29 cellular contexts compared by ENCODE assay signal in genomic region chr3:45960289-45960688, GRCh38. TPM values are rescaled to one million over a fixed set of nuclear protein-coding genes. Genes with fewer than 3 reads are reported as not detected.
"Had no signal": no experiment of that assay in that cellular context is flagged by ENCODE, and none has a peak within 500 bp of the region (broad histone marks: within the 10 kb centered on the region; RNA-seq: fewer than 3 reads in every experiment).

No MANE protein-coding gene starts in this region.

- H3K27ac Mint-ChIP-seq: activated CD4-positive, alpha-beta memory T cell treated with anti-CD3 and anti-CD28 coated beads for 36 hours; activated CD4-positive, alpha-beta T cell treated with anti-CD3 and anti-CD28 coated beads, Interleukin-2, amount 10 ng/mL, durations not matched to agents 24 days and 14 days; activated naive CD8-positive, alpha-beta T cell treated with anti-CD3 and anti-CD28 coated beads, Interleukin-2, amount 10 ng/mL, durations not matched to agents 7 days and 5 days; naive thymus-derived CD4-positive, alpha-beta T cell; neural progenitor cell; T-helper 1 cell treated with Interleukin-12 subunit alpha and Interleukin-12 subunit beta and Interleukin-4 antibody, amounts not matched to agents 30 μg/mL and 1 μg/mL, for 36 hours had no signal

- H3K27me3 ChIP-seq: ascending aorta, brain microvascular endothelial cell, esophagus squamous epithelium, neural progenitor cell, right atrium auricular region, transverse colon had no signal

- H3K4me3 ChIP-seq: ascending aorta, esophagus squamous epithelium, neural progenitor cell, right atrium auricular region, transverse colon had no signal

- H3K4me3 Mint-ChIP-seq: activated CD4-positive, alpha-beta memory T cell treated with anti-CD3 and anti-CD28 coated beads for 36 hours; activated CD4-positive, alpha-beta T cell treated with anti-CD3 and anti-CD28 coated beads, Interleukin-2, amount 10 ng/mL, durations not matched to agents 24 days and 14 days; activated naive CD4-positive, alpha-beta T cell treated with anti-CD3 and anti-CD28 coated beads, Interleukin-2, amount 10 ng/mL, durations not matched to agents 7 days and 5 days; activated naive CD8-positive, alpha-beta T cell treated with anti-CD3 and anti-CD28 coated beads, Interleukin-2, amount 10 ng/mL, durations not matched to agents 7 days and 5 days; neural progenitor cell; T-helper 1 cell treated with Interleukin-12 subunit alpha and Interleukin-12 subunit beta and Interleukin-4 antibody, amounts not matched to agents 30 μg/mL and 1 μg/mL, for 36 hours had no signal

- H3K4me1 Mint-ChIP-seq: neural progenitor cell had no signal

- DNase-seq: activated CD4-positive, alpha-beta memory T cell treated with anti-CD3 and anti-CD28 coated beads for 36 hours; activated CD4-positive, alpha-beta T cell treated with anti-CD3 and anti-CD28 coated beads, Interleukin-2, amount 10 ng/mL, durations not matched to agents 24 days and 14 days; activated CD4-positive, CD25-positive, alpha-beta regulatory T cell treated with anti-CD3 and anti-CD28 coated beads, Interleukin-2, amount 50 U/mL, for 72 hours; activated CD8-positive, alpha-beta memory T cell treated with anti-CD3 and anti-CD28 coated beads, Interleukin-2, amount 50 U/mL, for 4 hours; activated gamma-delta T cell; activated naive CD4-positive, alpha-beta T cell treated with anti-CD3 and anti-CD28 coated beads, Interleukin-2, amount 10 ng/mL, durations not matched to agents 7 days and 5 days; activated naive CD8-positive, alpha-beta T cell treated with anti-CD3 and anti-CD28 coated beads, Interleukin-2, amount 10 ng/mL, durations not matched to agents 7 days and 5 days; activated T-cell treated with anti-CD3 and anti-CD28 coated beads, Interleukin-2, amount 50 U/mL, for 1 hour; brain microvascular endothelial cell; caudate nucleus; esophagus squamous epithelium; foreskin melanocyte; glutamatergic neuron; midbrain; naive thymus-derived CD4-positive, alpha-beta T cell; occipital lobe; stimulated activated CD4-positive, alpha-beta T cell treated with anti-CD3 and anti-CD28 coated beads, Interleukin-15, amount 100 ng/mL, for 24 hours; stimulated activated CD4-positive, alpha-beta T cell treated with anti-CD3 and anti-CD28 coated beads, Interleukin-2, amount 100 ng/mL, for 24 hours; stimulated activated naive CD4-positive, alpha-beta T cell; transverse colon had no signal

- H3K9me3 ChIP-seq: ascending aorta, esophagus squamous epithelium, right atrium auricular region, transverse colon had no signal

- ATAC-seq: naive thymus-derived CD4-positive, alpha-beta T cell had no signal

- H3K27me3 Mint-ChIP-seq: activated CD4-positive, alpha-beta memory T cell treated with anti-CD3 and anti-CD28 coated beads for 36 hours; activated CD4-positive, alpha-beta T cell treated with anti-CD3 and anti-CD28 coated beads, Interleukin-2, amount 10 ng/mL, durations not matched to agents 24 days and 14 days; activated naive CD4-positive, alpha-beta T cell treated with anti-CD3 and anti-CD28 coated beads, Interleukin-2, amount 10 ng/mL, durations not matched to agents 7 days and 5 days; activated naive CD8-positive, alpha-beta T cell treated with anti-CD3 and anti-CD28 coated beads, Interleukin-2, amount 10 ng/mL, durations not matched to agents 7 days and 5 days; naive thymus-derived CD4-positive, alpha-beta T cell had no signal

- H3K4me1 ChIP-seq: neural progenitor cell, parathyroid adenoma, transverse colon had no signal

- H3K27ac ChIP-seq: brain microvascular endothelial cell, epithelial cell of prostate, esophagus squamous epithelium, neural progenitor cell, parathyroid adenoma, right atrium auricular region, transverse colon had no signal

RNA-seq across cellular contexts. Expression of gene CXCR6, which starts 17.0 kb away (rescaled TPM):
- total RNA-seq: chondrocyte, occipital lobe, pulmonary artery endothelial cell, temporal lobe had no signal
